In the genomic region with DNA sequence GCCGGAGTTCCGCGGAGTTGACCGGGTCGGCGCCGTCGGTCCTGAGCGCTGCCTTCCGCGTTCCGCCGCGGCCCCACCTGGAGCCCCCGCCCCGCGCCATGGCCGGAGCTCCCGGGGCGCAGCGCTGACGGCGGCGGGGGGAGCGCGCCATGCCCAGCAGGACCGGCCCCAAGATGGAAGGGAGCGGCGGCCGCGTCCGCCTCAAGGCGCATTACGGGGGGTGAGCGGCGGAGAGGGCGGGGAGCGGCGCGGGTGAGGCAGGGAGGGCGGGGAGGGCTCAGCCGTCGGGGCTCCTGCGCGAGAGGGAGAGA, we compare ENCODE assay signal across 11 cellular contexts. TPM values are rescaled to one million over a fixed set of nuclear protein-coding genes. Genes with fewer than 3 reads are reported as not detected.
A peak's percentile ranks its signal among the peaks of the same experiment; 100 is the strongest.
DNase-seq lines count a peak whose midpoint lies in the region; ATAC-seq and TF ChIP-seq lines count a peak whose summit lies in the region.
"Had no signal": no experiment of that assay in that cellular context is flagged by ENCODE, and none has a peak within 500 bp of the region (broad histone marks: within the 10 kb centered on the region; RNA-seq: fewer than 3 reads in every experiment).

No MANE protein-coding gene starts in this region.

- peak; percentile 81 for DNase-seq in DMS53 (lab: John Stamatoyannopoulos, UW)
- DNase-seq in DMS53 treated with DMSO at 0.1 percent for 48 hours (lab: John Stamatoyannopoulos, UW; ENCODE audit: unreplicated experiment) = no peak
- no peak for DNase-seq in left cardiac atrium
- DNase-seq in retinal pigment epithelial cell (ENCODE audit: low read depth) = no peak
- DNase-seq in endothelial cell (ENCODE audit: low spot score) = no peak

- ATAC-seq in left cardiac atrium (peak; percentile 7 to 29), HG02588 (IDR thresholded peaks at IDR 0.05; ENCODE audit: unreplicated experiment) (no peak), GM18867 (IDR thresholded peaks at IDR 0.05; ENCODE audit: unreplicated experiment) (no peak)

- TF ChIP-seq CTCF in retinal pigment epithelial cell (conservative IDR thresholded peaks at IDR 0.05; ENCODE audit: low read depth, low read length) = no peak
- TF ChIP-seq CTCF in endothelial cell (IDR thresholded peaks at IDR 0.05; ENCODE audit: unreplicated experiment) = no peak

- peaks cover 7% of the 10 kb centered on the region for H3K4me1 Mint-ChIP-seq in endothelial cell (ENCODE audit: unreplicated experiment)

- H3K36me3 Mint-ChIP-seq in endothelial cell (ENCODE audit: low read depth, unreplicated experiment) = no peaks in the 10 kb centered on the region

- H3K4me3 ChIP-seq in retinal pigment epithelial cell (ENCODE audit: low read length) = peak overlapping the region; percentile 72

- H3K4me3 Mint-ChIP-seq in endothelial cell (ENCODE audit: unreplicated experiment) = no peak overlapping the region

- no peak overlapping the region for H3K27ac Mint-ChIP-seq in endothelial cell (ENCODE audit: unreplicated experiment)
- H3K27ac Mint-ChIP-seq: T-helper 1 cell treated with Interleukin-12 subunit alpha and Interleukin-12 subunit beta and Interleukin-4 antibody, amounts not matched to agents 30 μg/mL and 1 μg/mL, for 36 hours had no signal

- TF ChIP-seq POLR2A in Raji (IDR thresholded peaks at IDR 0.05; ENCODE audit: insufficient read depth, low read depth, low read length) = peak; percentile 6; the same call in 1 of the 2 replicates

- H3K27me3 Mint-ChIP-seq in endothelial cell (ENCODE audit: unreplicated experiment) = peaks cover 16% of the 10 kb centered on the region

- H3K9me3 Mint-ChIP-seq in endothelial cell (ENCODE audit: unreplicated experiment) = no peaks in the 10 kb centered on the region
- H3K9me3 Mint-ChIP-seq: T-helper 1 cell treated with Interleukin-12 subunit alpha and Interleukin-12 subunit beta and Interleukin-4 antibody, amounts not matched to agents 30 μg/mL and 1 μg/mL, for 36 hours had no signal

- intact Hi-C loops in left cardiac atrium (cut with DNase I) = no loop called here

RNA-seq across cellular contexts. Expression of a gene that starts 0.2 kb away (rescaled TPM):
- total RNA-seq in left cardiac atrium (10 to 100 TPM; 12.4 to 20.7 TPM), endothelial cell (ENCODE audit: unreplicated experiment) (23.1 TPM)

RNA-seq across cellular contexts. Expression of a gene that starts 31.3 kb away (rescaled TPM):
- total RNA-seq in left cardiac atrium (under 1 TPM in 1 of 2 donors, not detected in 1; 0.29 TPM), endothelial cell (ENCODE audit: unreplicated experiment) (0.64 TPM)
- total RNA-seq: fibroblast of lung had no signal

RNA-seq across cellular contexts. Expression of a gene that starts 46.9 kb away (rescaled TPM):
- not detected for total RNA-seq in left cardiac atrium
- not detected for total RNA-seq in endothelial cell (ENCODE audit: unreplicated experiment)
- total RNA-seq: A172, fibroblast of lung had no signal

Comparison
In these comparisons a context has a peak if more than half of its experiments do, and no peak if none do; other contexts are left out.
1. ATAC-seq: peak in left cardiac atrium (2 of 2); none in HG02588 (single experiment) and GM18867 (single experiment).